In the genomic region with DNA sequence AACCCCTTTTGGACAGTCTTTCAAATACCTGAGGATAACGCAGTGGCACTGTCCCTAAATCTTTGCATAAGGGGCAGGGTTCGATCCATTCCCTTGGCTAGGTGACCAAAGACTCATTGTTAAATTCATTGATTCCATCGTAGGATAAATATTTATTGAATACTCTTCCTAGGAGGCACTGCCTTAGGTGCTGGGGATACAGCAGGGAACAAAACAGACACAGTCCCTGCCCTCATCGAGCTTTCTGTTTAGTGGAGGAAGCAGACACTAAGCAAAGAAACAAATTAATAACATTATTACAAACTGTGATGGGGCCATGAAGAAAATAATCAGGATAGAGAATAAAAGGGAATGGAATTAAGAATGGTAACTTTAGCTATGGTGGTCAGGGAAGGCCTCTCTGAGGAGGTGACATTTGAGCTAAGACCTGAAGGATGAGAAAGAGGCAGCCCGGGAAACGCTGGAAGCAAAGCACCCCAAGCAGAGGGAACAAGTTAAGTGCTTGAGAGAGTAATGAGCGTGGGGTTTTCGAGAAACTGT, we compare ENCODE assay signal across 8 cellular contexts. TPM values are rescaled to one million over a fixed set of nuclear protein-coding genes. Genes with fewer than 3 reads are reported as not detected.
DNase-seq lines count a peak whose midpoint lies in the region; ATAC-seq and TF ChIP-seq lines count a peak whose summit lies in the region.

No MANE protein-coding gene starts in this region.

- H3K4me3 ChIP-seq in left ventricle myocardium inferior = peak overlapping the region; percentile 83
- H3K4me3 ChIP-seq in breast epithelium = peak overlapping the region; percentile 60 to 92 (median 81)
- H3K4me3 ChIP-seq in mesodermal cell (ENCODE audit: extremely low read depth, insufficient read depth, low read length, poor library complexity, severe bottlenecking) = peak overlapping the region; percentile 74
- peak overlapping the region; percentile 61 to 77 for H3K4me3 ChIP-seq in uterus

- H3K27me3 ChIP-seq in left ventricle myocardium inferior (ENCODE audit: low read depth) (no peaks in the 10 kb centered on the region), breast epithelium (no peaks in the 10 kb centered on the region), uterus (no peaks in the 10 kb centered on the region)

- DNase-seq in left ventricle myocardium inferior = no peak
- no peak for DNase-seq in left cardiac atrium
- DNase-seq in breast epithelium (ENCODE audit: low spot score in 2 of 2) = no peak
- DNase-seq in uterus = no peak
- no peak for DNase-seq in DMS153 (lab: John Stamatoyannopoulos, UW)
- no peak for DNase-seq in NCI-H2081 (lab: John Stamatoyannopoulos, UW)
- no peak for DNase-seq in DMS 273 treated with DMSO at 0.1 percent for 48 hours (lab: John Stamatoyannopoulos, UW)

- H3K27ac ChIP-seq in left ventricle myocardium inferior (replicated peaks) (peak overlapping the region; percentile 91), breast epithelium (peak overlapping the region; percentile 88 to 91), mesodermal cell (ENCODE audit: low read depth, low read length, severe bottlenecking) (peak overlapping the region; percentile 93), uterus (peak overlapping the region; percentile 68 to 85)

- no peak for TF ChIP-seq CTCF in left ventricle myocardium inferior (IDR thresholded peaks at IDR 0.05; ENCODE audit: borderline replicate concordance)
- TF ChIP-seq CTCF in breast epithelium (IDR thresholded peaks at IDR 0.05) = no peak
- TF ChIP-seq CTCF in uterus (IDR thresholded peaks at IDR 0.05) = no peak

- intact Hi-C loops in left ventricle myocardium inferior (cut with micrococcal nuclease) (no loop called here), left cardiac atrium (cut with DNase I) (no loop called here), breast epithelium (cut with DNase I; ENCODE audit: low total_unique reads) (no loop called here), uterus (cut with DNase I; ENCODE audit: low total_unique reads) (no loop called here)

- 32% methylated on average over 6 of the region's 8 CpGs for WGBS in mesodermal cell (ENCODE audit: insufficient coverage in 2 of 2), 2 experiments

- H3K9me3 ChIP-seq in left ventricle myocardium inferior (replicated peaks) (no peaks in the 10 kb centered on the region), breast epithelium (no peaks in the 10 kb centered on the region), mesodermal cell (ENCODE audit: control insufficient read depth, low read length) (no peaks in the 10 kb centered on the region), uterus (no peaks in the 10 kb centered on the region)

- no peak for TF ChIP-seq POLR2A in breast epithelium (IDR thresholded peaks at IDR 0.05)
- TF ChIP-seq POLR2A in uterus (IDR thresholded peaks at IDR 0.05) = no peak

- H3K4me1 ChIP-seq in left ventricle myocardium inferior (peaks cover 29% of the 10 kb centered on the region), breast epithelium (peaks cover 3 to 7% of the 10 kb centered on the region in 2 donors), mesodermal cell (ENCODE audit: control insufficient read depth, insufficient read depth, low read length, poor library complexity, severe bottlenecking) (peaks cover 12% of the 10 kb centered on the region), uterus (peaks cover 5 to 6% of the 10 kb centered on the region in 2 donors)

- no peak for ATAC-seq in left cardiac atrium

- H3K36me3 ChIP-seq in left ventricle myocardium inferior (peaks cover 28% of the 10 kb centered on the region), breast epithelium (peaks cover 4% of the 10 kb centered on the region), mesodermal cell (ENCODE audit: control insufficient read depth, insufficient read depth, low read length) (peaks cover 22% of the 10 kb centered on the region), uterus (no peaks in the 10 kb centered on the region)

RNA-seq across cellular contexts. Expression of gene B3GAT3, which starts 0.7 kb away (rescaled TPM):
- total RNA-seq in left ventricle myocardium inferior = 13.2 TPM
- 10 to 100 TPM; 20.5 to 22.4 TPM for total RNA-seq in left cardiac atrium
- 10 to 100 TPM; 19.0 to 38.0 (median 29.6) TPM for total RNA-seq in breast epithelium
- 36.8 TPM for polyA plus RNA-seq in mesodermal cell (2013, experiment 1 of 2)
- polyA plus RNA-seq in mesodermal cell (2013, experiment 2 of 2) = 27.8 TPM
- 10 to 100 TPM; 17.7 to 50.4 (median 23.1) TPM for total RNA-seq in uterus

RNA-seq across cellular contexts. Expression of gene ROM1, which starts 8.0 kb away (rescaled TPM):
- total RNA-seq in left ventricle myocardium inferior (2.0 TPM), left cardiac atrium (1 to 10 TPM; 3.7 to 3.8 TPM), breast epithelium (10 to 100 TPM in 2 of 3 donors, 1 to 10 TPM in 1; 8.5 to 11.5 (median 11.0) TPM), uterus (10 to 100 TPM in 1 of 4 donors, 1 to 10 TPM in 1, under 1 TPM in 1, not detected in 1; 0.77 to 11.9 (median 5.3) TPM)
- 1.8 TPM for polyA plus RNA-seq in mesodermal cell (2013, experiment 1 of 2)
- 1.3 TPM for polyA plus RNA-seq in mesodermal cell (2013, experiment 2 of 2)

RNA-seq across cellular contexts. Expression of gene EML3, which starts 8.5 kb away (rescaled TPM):
- total RNA-seq in left ventricle myocardium inferior (14.6 TPM), left cardiac atrium (10 to 100 TPM; 29.1 to 46.8 TPM), breast epithelium (10 to 100 TPM; 34.7 to 58.7 (median 35.7) TPM), uterus (100 to 1,000 TPM in 1 of 4 donors, 10 to 100 TPM in 3; 17.9 to 126 (median 36.8) TPM)
- 49.4 TPM for polyA plus RNA-seq in mesodermal cell (2013, experiment 1 of 2)
- polyA plus RNA-seq in mesodermal cell (2013, experiment 2 of 2) = 33.5 TPM

RNA-seq across cellular contexts. Expression of gene MTA2, which starts 19.4 kb away (rescaled TPM):
- total RNA-seq in left ventricle myocardium inferior (26.3 TPM), left cardiac atrium (10 to 100 TPM; 38.1 to 60.6 TPM), breast epithelium (10 to 100 TPM; 61.3 to 92.8 (median 85.5) TPM), uterus (100 to 1,000 TPM in 2 of 4 donors, 10 to 100 TPM in 2; 37.9 to 120 (median 78.2) TPM)
- polyA plus RNA-seq in mesodermal cell (2013, experiment 1 of 2) = 94.4 TPM
- 89.1 TPM for polyA plus RNA-seq in mesodermal cell (2013, experiment 2 of 2)

RNA-seq across cellular contexts. Expression of gene GANAB, which starts 25.3 kb away (rescaled TPM):
- total RNA-seq in left ventricle myocardium inferior (90.2 TPM), left cardiac atrium (100 to 1,000 TPM; 130 to 136 TPM), breast epithelium (100 to 1,000 TPM; 114 to 116 (median 116) TPM), uterus (100 to 1,000 TPM in 3 of 4 donors, 10 to 100 TPM in 1; 56.9 to 513 (median 270) TPM)
- 432 TPM for polyA plus RNA-seq in mesodermal cell (2013, experiment 1 of 2)
- polyA plus RNA-seq in mesodermal cell (2013, experiment 2 of 2) = 365 TPM
